Comparison of ENCODE assay signal across 18 cellular contexts in the genomic region with DNA sequence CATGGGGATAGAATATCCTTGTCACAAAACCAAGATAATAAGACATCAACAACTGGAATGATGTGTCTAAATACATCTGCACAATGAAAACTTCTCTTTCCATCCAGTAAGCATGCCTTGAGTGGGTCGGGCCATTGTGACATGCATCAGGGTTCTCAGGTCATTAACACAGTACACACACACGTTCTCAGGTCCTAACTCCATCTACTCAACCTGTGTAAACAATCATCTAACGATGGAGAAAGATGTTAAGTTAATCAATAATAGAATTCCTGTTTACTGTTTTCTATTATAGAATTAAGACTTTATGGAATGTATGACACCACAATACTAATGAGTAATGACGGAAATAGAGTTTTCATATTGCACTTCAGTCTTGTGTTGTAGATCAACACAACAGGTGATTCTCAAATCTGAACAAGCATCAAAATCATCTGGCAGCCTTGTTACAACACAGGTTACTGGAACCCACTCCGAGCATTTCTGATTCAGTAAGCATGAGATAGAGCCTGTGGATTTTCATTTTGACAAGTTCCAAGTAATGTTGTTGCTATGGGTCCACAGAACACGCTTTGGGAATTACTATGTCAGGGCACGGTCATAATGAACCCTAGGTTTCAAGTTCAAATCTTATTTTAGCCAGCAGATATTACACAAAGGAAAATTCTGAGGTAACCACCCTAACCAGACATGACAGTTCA. TPM values are rescaled to one million over a fixed set of nuclear protein-coding genes. Genes with fewer than 3 reads are reported as not detected.
DNase-seq lines count a peak whose midpoint lies in the region; ATAC-seq, FAIRE-seq and TF ChIP-seq lines count a peak whose summit lies in the region.
"Had no signal": no experiment of that assay in that cellular context is flagged by ENCODE, and none has a peak within 500 bp of the region (broad histone marks: within the 10 kb centered on the region; RNA-seq: fewer than 3 reads in every experiment).

No MANE protein-coding gene starts in this region.

- H3K36me3 ChIP-seq in liver (ENCODE audit: control insufficient read depth in 4 of 4, insufficient read depth in 3 of 4, low read depth in 1 of 4, low read length in 3 of 4): no peaks in the 10 kb centered on the region
- H3K36me3 ChIP-seq in HepG2 (replicated peaks in 1 of 2; ENCODE audit: control insufficient read depth in 1 of 2, insufficient read depth in 2 of 2, low read length in 2 of 2): no peaks in the 10 kb centered on the region
- H3K36me3 ChIP-seq in upper lobe of right lung: no peaks in the 10 kb centered on the region
- H3K36me3 ChIP-seq: BLaER1 treated with 17β-estradiol and CSF1 and Interleukin-3, amounts not matched to agents 10 nM and 100 nM had no signal

- TF ChIP-seq CTCF in liver (IDR thresholded peaks at IDR 0.05; ENCODE audit: low read depth, low read length, missing input control) (no peak), HepG2 (CRISPR knock-in tag; IDR thresholded peaks at IDR 0.05) (no peak), epithelial cell of proximal tubule (conservative IDR thresholded peaks at IDR 0.05; ENCODE audit: low read depth, low read length) (no peak), foreskin fibroblast (IDR thresholded peaks at IDR 0.05; ENCODE audit: low read depth, low read length) (no peak), upper lobe of right lung (IDR thresholded peaks at IDR 0.05) (no peak)

- FAIRE-seq in HepG2 (lab: Jason Lieb, UNC): no peak
- FAIRE-seq: D721Med had no signal

- TF ChIP-seq EP300 in HepG2 (IDR thresholded peaks at IDR 0.05; ENCODE audit: low read depth in 2 of 2, low read length in 2 of 2) (no peak), HepG2 (CRISPR knock-in tag; IDR thresholded peaks at IDR 0.05; ENCODE audit: borderline replicate concordance) (no peak)

- H3K9ac ChIP-seq in liver (ENCODE audit: low read depth in 1 of 2, low read length in 2 of 2) (no peak overlapping the region), HepG2 (ENCODE audit: insufficient read depth, low read depth, low read length) (no peak overlapping the region)
- H3K9ac ChIP-seq: BLaER1 treated with 17β-estradiol and CSF1 and Interleukin-3, amounts not matched to agents 10 nM and 100 nM; KMS-11 had no signal

- BruUV-seq in HepG2 (replicated peaks; lab: Mats Ljungman, UMichigan): no TSS peak

- H3K27me3 ChIP-seq in liver (ENCODE audit: control insufficient read depth in 4 of 4, insufficient read depth in 4 of 4, low read length in 3 of 4) (no peaks in the 10 kb centered on the region), HepG2 (ENCODE audit: control insufficient read depth in 1 of 2, insufficient read depth in 2 of 2, low read length in 2 of 2) (no peaks in the 10 kb centered on the region), upper lobe of right lung (no peaks in the 10 kb centered on the region)

- peak overlapping the region; percentile 29 to 50 for H3K27ac ChIP-seq in liver (ENCODE audit: low read depth in 1 of 2, low read length in 2 of 2)
- H3K27ac ChIP-seq in HepG2 (ENCODE audit: extremely low read length, insufficient read depth, low read length): no peak overlapping the region
- H3K27ac ChIP-seq in upper lobe of right lung: no peak overlapping the region
- H3K27ac ChIP-seq: BLaER1 treated with 17β-estradiol and CSF1 and Interleukin-3, amounts not matched to agents 10 nM and 100 nM; KMS-11 had no signal

- H3K4me3 ChIP-seq in liver (ENCODE audit: low read depth in 1 of 3, low read length in 3 of 3) (peak overlapping the region in 1 of 3 donors; percentile 3), HepG2 (replicated peaks in 1 of 3; ENCODE audit: insufficient read depth in 1 of 3, low read depth in 2 of 3, low read length in 3 of 3) (no peak overlapping the region), epithelial cell of proximal tubule (ENCODE audit: low read depth, low read length) (no peak overlapping the region), foreskin fibroblast (ENCODE audit: low read depth in 1 of 2, low read length in 2 of 2) (no peak overlapping the region), upper lobe of right lung (no peak overlapping the region)
- H3K4me3 ChIP-seq: BLaER1 treated with 17β-estradiol and CSF1 and Interleukin-3, amounts not matched to agents 10 nM and 100 nM had no signal

- no peak overlapping the region for H3K4me2 ChIP-seq in HepG2 (ENCODE audit: low read depth, low read length)
- H3K4me2 ChIP-seq: BLaER1 treated with 17β-estradiol and CSF1 and Interleukin-3, amounts not matched to agents 10 nM and 100 nM; KMS-11 had no signal

- no peak for ATAC-seq in HepG2
- ATAC-seq in HG02610 (IDR thresholded peaks at IDR 0.05; ENCODE audit: unreplicated experiment): peak; percentile 74
- no peak for ATAC-seq in upper lobe of right lung
- ATAC-seq: CD8-positive, alpha-beta T cell; Right ventricle myocardium inferior had no signal

- H3K79me2 ChIP-seq in HepG2 (ENCODE audit: insufficient read depth, low read length): no peaks in the 10 kb centered on the region

- TF ChIP-seq POLR2A in HepG2 (IDR thresholded peaks at IDR 0.05; ENCODE audit: insufficient read depth in 1 of 2, low read depth in 2 of 2, low read length in 2 of 2): no peak

- POLR2A ChIA-PET in HepG2 (lab: Yijun Ruan, JAX): no interaction called here

- CTCF ChIA-PET in HepG2 (lab: Yijun Ruan, JAX; ENCODE audit: low intra/inter-chr PET ratio, low total read pairs): no interaction called here

- no peak overlapping the region for H2AFZ ChIP-seq in HepG2 (ENCODE audit: low read length)

- H4K20me1 ChIP-seq in HepG2 (ENCODE audit: insufficient read depth, low read length): no peaks in the 10 kb centered on the region
- H4K20me1 ChIP-seq: BLaER1 treated with 17β-estradiol and CSF1 and Interleukin-3, amounts not matched to agents 10 nM and 100 nM had no signal

- intact Hi-C loops in HepG2 (cut with micrococcal nuclease; ENCODE audit: unreplicated experiment) (no loop called here), upper lobe of right lung (cut with DNase I) (no loop called here)

- 31% methylated on average over 7 of the region's 7 CpGs for WGBS in liver
- WGBS in HepG2 (ENCODE audit: low lambda C conversion rate): 0% methylated on average over 4 of the region's 7 CpGs

- DNase-seq in HepG2 (ENCODE audit: low spot score) (no peak), epithelial cell of proximal tubule (ENCODE audit: low read depth) (peak; percentile 22), foreskin fibroblast (no peak), upper lobe of right lung (no peak), NCI-H1105 (lab: John Stamatoyannopoulos, UW) (no peak)
- DNase-seq: CD8-positive, alpha-beta T cell; DMS79 treated with DMSO at 0.1 percent for 48 hours; H7; HFFc6; NCI-H1436; NCI-H2171 treated with DMSO at 0.1 percent for 48 hours; NCI-H446 treated with DMSO at 0.1 percent for 48 hours had no signal

- H3K9me3 ChIP-seq in liver (ENCODE audit: control insufficient read depth in 4 of 4, low read length in 3 of 4) (no peaks in the 10 kb centered on the region), HepG2 (ENCODE audit: low read length) (no peaks in the 10 kb centered on the region), upper lobe of right lung (no peaks in the 10 kb centered on the region)

- TF ChIP-seq RAD21 in liver (IDR thresholded peaks at IDR 0.05) (peak in 1 of 2 donors; percentile 15), HepG2 (CRISPR knock-in tag; IDR thresholded peaks at IDR 0.05) (no peak)

- in situ Hi-C loops in HepG2 (cut with HindIII; ENCODE audit: extremely low pct_ligation_motif_present, low pct_unique_long_range_greater_than_20kb): no loop called here

- peaks cover 0 to 4% (median 2%) of the 10 kb centered on the region in 4 donors for H3K4me1 ChIP-seq in liver (ENCODE audit: control insufficient read depth in 4 of 4, insufficient read depth in 4 of 4, low read length in 3 of 4)
- H3K4me1 ChIP-seq in HepG2 (ENCODE audit: insufficient read depth, low read length): no peaks in the 10 kb centered on the region
- H3K4me1 ChIP-seq in upper lobe of right lung: no peaks in the 10 kb centered on the region
- H3K4me1 ChIP-seq: BLaER1 treated with 17β-estradiol and CSF1 and Interleukin-3, amounts not matched to agents 10 nM and 100 nM had no signal

TF ChIP-seq in liver, 16 proteins besides CTCF, POLR2A, EP300 and RAD21 (continues in another document):
- TF ChIP-seq HNF4G (IDR thresholded peaks at IDR 0.05) (no peak), SP1 (IDR thresholded peaks at IDR 0.05) (peak; percentile 65), TAF1 (conservative IDR thresholded peaks at IDR 0.05) (no peak)

TF ChIP-seq in HepG2, 621 proteins besides CTCF, POLR2A, EP300 and RAD21 (continues in another document):
- no peak for TF ChIP-seq FOXA3 (CRISPR knock-in tag; IDR thresholded peaks at IDR 0.05)
- no peak for TF ChIP-seq ZC3H13 (CRISPR knock-in tag; IDR thresholded peaks at IDR 0.05)

RNA-seq across cellular contexts. Expression of a gene that starts 40.3 kb away (rescaled TPM):
- total RNA-seq in liver (1 to 10 TPM; 5.7 to 9.2 TPM), HepG2 (2016; rRNA removed; fragmentation: Illumina TruSeq; extraction: Trizol) (under 0.01 TPM in 1 of 2 replicates, not detected in the other), epithelial cell of proximal tubule (under 0.01 TPM in 2 replicates), upper lobe of right lung (1.2 TPM)
- polyA plus RNA-seq in liver (1 to 10 TPM in 1 of 2 donors, under 1 TPM in 1; 0.67 to 2.8 TPM), HepG2 (2011; rRNA removed) (0.03 and 0.08 TPM in 2 replicates)
- total RNA-seq in HepG2 (2016; cell fraction: cytosol; rRNA removed; fragmentation: Illumina TruSeq; extraction: Trizol; ENCODE audit: low read depth): not detected in 2 replicates
- total RNA-seq in HepG2 (2016; cell fraction: insoluble cytoplasmic fraction; rRNA removed; fragmentation: Illumina TruSeq; extraction: Trizol): under 0.01 TPM in 1 of 2 replicates, not detected in the other
- total RNA-seq in HepG2 (2016; cell fraction: membrane; rRNA removed; fragmentation: Illumina TruSeq; extraction: Trizol): not detected in 2 replicates
- 0.03 and 0.06 TPM in 2 replicates for total RNA-seq in HepG2 (2016; cell fraction: nucleus; rRNA removed; fragmentation: Illumina TruSeq; extraction: Trizol)
- under 0.01 and 0.01 TPM in 2 replicates for polyA plus RNA-seq in HepG2 (2011; cell fraction: cytosol; rRNA removed)
- 0.11 and 0.12 TPM in 2 replicates for polyA plus RNA-seq in HepG2 (2011; cell fraction: nucleus; rRNA removed)
- polyA plus RNA-seq in HepG2 (2012): 0.03 and 0.04 TPM in 2 replicates
- not detected in 2 replicates for polyA plus RNA-seq in HepG2 (2016; cell fraction: cytosol; fragmentation: Illumina TruSeq; extraction: Trizol; ENCODE audit: low read depth)
- polyA plus RNA-seq in HepG2 (2016; cell fraction: insoluble cytoplasmic fraction; fragmentation: Illumina TruSeq; extraction: Trizol; ENCODE audit: low read depth): not detected in 2 replicates
- polyA plus RNA-seq in HepG2 (2016; cell fraction: membrane; fragmentation: Illumina TruSeq; extraction: Trizol; ENCODE audit: low read depth): not detected in 2 replicates
- 0.03 and 0.09 TPM in 2 replicates for polyA plus RNA-seq in HepG2 (2016; cell fraction: nucleus; fragmentation: Illumina TruSeq; extraction: Trizol; ENCODE audit: insufficient read depth, low read depth)
- polyA minus RNA-seq in HepG2 (2011; rRNA and poly(A)+ RNA removed; ENCODE audit: low replicate concordance): 0.02 and 0.14 TPM in 2 replicates
- not detected in 2 replicates for polyA minus RNA-seq in HepG2 (2011; cell fraction: cytosol; rRNA and poly(A)+ RNA removed)
- polyA minus RNA-seq in HepG2 (2011; cell fraction: nucleus; rRNA and poly(A)+ RNA removed): 0.12 and 0.13 TPM in 2 replicates
- total RNA-seq: HFFc6 had no signal

Comparison
In these comparisons a context has a peak if more than half of its experiments do, and no peak if none do; other contexts are left out.
1. H3K27ac ChIP-seq: peak in liver (2 of 2); none in HepG2 (single experiment) and upper lobe of right lung (single experiment).